In the genomic region with DNA sequence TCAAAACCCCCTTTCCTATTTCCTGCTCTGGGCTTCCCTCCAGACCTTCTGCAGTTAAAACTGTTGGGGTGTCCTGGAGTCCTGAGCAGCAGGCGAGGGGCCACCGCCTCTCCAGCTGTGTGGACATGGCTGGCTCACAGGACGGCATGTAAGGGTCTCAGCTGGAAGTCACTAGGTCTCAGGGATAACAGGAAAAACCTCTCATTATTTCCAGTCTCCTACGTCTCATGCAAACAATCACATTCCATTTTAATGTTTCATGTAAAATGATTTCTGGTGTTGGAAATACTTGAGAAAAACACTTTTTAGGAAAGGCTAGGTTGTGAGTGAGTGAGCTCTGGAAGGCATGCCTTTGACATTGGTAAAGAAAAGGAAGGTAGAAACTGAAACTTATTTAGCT, we compare ENCODE assay signal across 18 cellular contexts.
A peak's percentile ranks its signal among the peaks of the same experiment; 100 is the strongest.
DNase-seq lines count a peak whose midpoint lies in the region; ATAC-seq and TF ChIP-seq lines count a peak whose summit lies in the region.
"Had no signal": no experiment of that assay in that cellular context is flagged by ENCODE, and none has a peak within 500 bp of the region (broad histone marks: within the 10 kb centered on the region; RNA-seq: fewer than 3 reads in every experiment).

No MANE protein-coding gene starts in this region.

- H3K9ac ChIP-seq in smooth muscle cell (ENCODE audit: low read depth): no peak overlapping the region

- intact Hi-C loops in activated T-helper 2 cell treated with anti-CD3 and anti-CD28 coated beads, Interferon-gamma antibody, Interleukin-2, Interleukin-4, amounts not matched to agents 10 μg/mL and 5 μg/mL and 100 μg/mL, durations not matched to agents 14 hours and 24 hours and 36 hours (cut with micrococcal nuclease): no loop called here

- H3K4me1 ChIP-seq in smooth muscle cell (ENCODE audit: low read depth): peaks cover 13% of the 10 kb centered on the region

- no peaks in the 10 kb centered on the region for H3K9me3 ChIP-seq in smooth muscle cell (replicated peaks; ENCODE audit: low read depth)
- H3K9me3 ChIP-seq: vagina had no signal

- H3K27ac Mint-ChIP-seq in HFFc6 (no peak overlapping the region), glutamatergic neuron (ENCODE audit: unreplicated experiment) (no peak overlapping the region)
- no peak overlapping the region for H3K27ac Mint-ChIP-seq in activated T-helper 2 cell treated with anti-CD3 and anti-CD28 coated beads, Interferon-gamma antibody, Interleukin-2, Interleukin-4, amounts not matched to agents 10 μg/mL and 5 μg/mL and 100 μg/mL, durations not matched to agents 14 hours and 24 hours and 36 hours
- H3K27ac Mint-ChIP-seq: activated CD8-positive, alpha-beta T cell treated with anti-CD3 and anti-CD28 coated beads for 36 hours; naive thymus-derived CD8-positive, alpha-beta T cell; stimulated activated naive CD8-positive, alpha-beta T cell treated with anti-CD3 and anti-CD28 coated beads, Interleukin-15, Interleukin-2, amounts not matched to agents 100 ng/mL and 50 ng/mL, for 24 hours had no signal

- H2AFZ ChIP-seq in smooth muscle cell (ENCODE audit: low read depth): no peak overlapping the region

- no peak for TF ChIP-seq CTCF in HFFc6 (IDR thresholded peaks at IDR 0.05)
- TF ChIP-seq CTCF in fibroblast of pulmonary artery (IDR thresholded peaks at IDR 0.05; ENCODE audit: low read length, missing control alignments): no peak
- TF ChIP-seq CTCF in smooth muscle cell (IDR thresholded peaks at IDR 0.05; ENCODE audit: borderline replicate concordance, insufficient read depth, poor library complexity, severe bottlenecking): no peak
- TF ChIP-seq CTCF in glutamatergic neuron (IDR thresholded peaks at IDR 0.05; ENCODE audit: partially characterized antibody, unreplicated experiment): no peak

- H3K4me2 ChIP-seq in smooth muscle cell: peak overlapping the region; percentile 24

- H3K27me3 ChIP-seq in smooth muscle cell (ENCODE audit: low read depth): no peaks in the 10 kb centered on the region
- H3K27me3 ChIP-seq: brain microvascular endothelial cell, vagina had no signal

- DNase-seq in HFFc6 (peak; percentile 11), fibroblast of pulmonary artery (ENCODE audit: low read depth) (peak; percentile 62), smooth muscle cell (lab: John Stamatoyannopoulos, UW; ENCODE audit: unreplicated experiment) (no peak), glutamatergic neuron (no peak), erythroblast (lab: John Stamatoyannopoulos, UW) (no peak)
- DNase-seq in activated T-helper 2 cell treated with anti-CD3 and anti-CD28 coated beads, Interferon-gamma antibody, Interleukin-2, Interleukin-4, amounts not matched to agents 10 μg/mL and 5 μg/mL and 100 μg/mL, durations not matched to agents 14 hours and 24 hours and 36 hours (ENCODE audit: low spot score): no peak
- DNase-seq: activated CD8-positive, alpha-beta T cell treated with anti-CD3 and anti-CD28 coated beads for 36 hours; activated effector memory CD4-positive, alpha-beta T cell treated with Interleukin-2 at 50 U/mL for 16 hours; brain microvascular endothelial cell; COR-L47; Kasumi-1; left ventricle myocardium superior; naive thymus-derived CD8-positive, alpha-beta T cell; NCI-H2081 treated with DMSO at 0.1 percent for 48 hours had no signal

- H3K4me3 Mint-ChIP-seq in HFFc6: peak overlapping the region; percentile 50; the same call in 1 of the 2 replicates
- H3K4me3 Mint-ChIP-seq in glutamatergic neuron (ENCODE audit: unreplicated experiment): no peak overlapping the region
- H3K4me3 Mint-ChIP-seq in activated T-helper 2 cell treated with anti-CD3 and anti-CD28 coated beads, Interferon-gamma antibody, Interleukin-2, Interleukin-4, amounts not matched to agents 10 μg/mL and 5 μg/mL and 100 μg/mL, durations not matched to agents 14 hours and 24 hours and 36 hours (ENCODE audit: low read depth): no peak overlapping the region
- H3K4me3 Mint-ChIP-seq: activated CD8-positive, alpha-beta T cell treated with anti-CD3 and anti-CD28 coated beads for 36 hours; naive thymus-derived CD8-positive, alpha-beta T cell; stimulated activated naive CD8-positive, alpha-beta T cell treated with anti-CD3 and anti-CD28 coated beads, Interleukin-15, Interleukin-2, amounts not matched to agents 100 ng/mL and 50 ng/mL, for 24 hours had no signal

- H3K36me3 Mint-ChIP-seq in HFFc6 (ENCODE audit: low read depth): no peaks in the 10 kb centered on the region
- H3K36me3 Mint-ChIP-seq in glutamatergic neuron (ENCODE audit: unreplicated experiment): no peaks in the 10 kb centered on the region
- H3K36me3 Mint-ChIP-seq in activated T-helper 2 cell treated with anti-CD3 and anti-CD28 coated beads, Interferon-gamma antibody, Interleukin-2, Interleukin-4, amounts not matched to agents 10 μg/mL and 5 μg/mL and 100 μg/mL, durations not matched to agents 14 hours and 24 hours and 36 hours (ENCODE audit: low read depth): no peaks in the 10 kb centered on the region
- H3K36me3 Mint-ChIP-seq: naive thymus-derived CD8-positive, alpha-beta T cell had no signal

- no peaks in the 10 kb centered on the region for H3K79me2 ChIP-seq in smooth muscle cell (ENCODE audit: low read depth)

- ATAC-seq in SK-N-SH treated with all-trans-retinoic acid at 6 μM for 48 hours: peak; percentile 27; the same call in 2 of the 3 replicates
- ATAC-seq: activated CD8-positive, alpha-beta T cell treated with anti-CD3 and anti-CD28 coated beads for 36 hours; left ventricle myocardium superior; naive thymus-derived CD8-positive, alpha-beta T cell had no signal

- no peaks in the 10 kb centered on the region for H4K20me1 ChIP-seq in smooth muscle cell (ENCODE audit: low read depth)

- no peak for TF ChIP-seq POLR2A in erythroblast (IDR thresholded peaks at IDR 0.05; ENCODE audit: low read length)

- H3K36me3 ChIP-seq in smooth muscle cell (ENCODE audit: low read depth): no peaks in the 10 kb centered on the region
- H3K36me3 ChIP-seq: brain microvascular endothelial cell, vagina had no signal

- 72% methylated on average over 4 of the region's 4 CpGs for WGBS in smooth muscle cell (ENCODE audit: low lambda C conversion rate)

- no peak overlapping the region for H3K27ac ChIP-seq in smooth muscle cell (ENCODE audit: low read depth)
- H3K27ac ChIP-seq: brain microvascular endothelial cell, vagina had no signal

- peaks cover 20% of the 10 kb centered on the region for H3K4me1 Mint-ChIP-seq in HFFc6 (ENCODE audit: low read depth)
- peaks cover 43% of the 10 kb centered on the region for H3K4me1 Mint-ChIP-seq in glutamatergic neuron (ENCODE audit: low read depth, unreplicated experiment)
- peaks cover 22% of the 10 kb centered on the region for H3K4me1 Mint-ChIP-seq in activated T-helper 2 cell treated with anti-CD3 and anti-CD28 coated beads, Interferon-gamma antibody, Interleukin-2, Interleukin-4, amounts not matched to agents 10 μg/mL and 5 μg/mL and 100 μg/mL, durations not matched to agents 14 hours and 24 hours and 36 hours (ENCODE audit: low read depth)

- peaks cover 23% of the 10 kb centered on the region for H3K27me3 Mint-ChIP-seq in HFFc6 (ENCODE audit: insufficient read depth)
- H3K27me3 Mint-ChIP-seq in glutamatergic neuron (ENCODE audit: unreplicated experiment): peaks cover 3% of the 10 kb centered on the region
- H3K27me3 Mint-ChIP-seq in activated T-helper 2 cell treated with anti-CD3 and anti-CD28 coated beads, Interferon-gamma antibody, Interleukin-2, Interleukin-4, amounts not matched to agents 10 μg/mL and 5 μg/mL and 100 μg/mL, durations not matched to agents 14 hours and 24 hours and 36 hours (ENCODE audit: low read depth): peaks cover 21% of the 10 kb centered on the region
- H3K27me3 Mint-ChIP-seq: activated CD8-positive, alpha-beta T cell treated with anti-CD3 and anti-CD28 coated beads for 36 hours; naive thymus-derived CD8-positive, alpha-beta T cell; stimulated activated naive CD8-positive, alpha-beta T cell treated with anti-CD3 and anti-CD28 coated beads, Interleukin-15, Interleukin-2, amounts not matched to agents 100 ng/mL and 50 ng/mL, for 24 hours had no signal

- H3K4me3 ChIP-seq in fibroblast of pulmonary artery (replicated peaks; ENCODE audit: low read depth, low read length) (no peak overlapping the region), smooth muscle cell (no peak overlapping the region)
- H3K4me3 ChIP-seq: skin epidermis, vagina had no signal

- no peaks in the 10 kb centered on the region for H3K9me3 Mint-ChIP-seq in HFFc6
- H3K9me3 Mint-ChIP-seq in glutamatergic neuron (ENCODE audit: unreplicated experiment): peaks cover 11% of the 10 kb centered on the region
- no peaks in the 10 kb centered on the region for H3K9me3 Mint-ChIP-seq in activated T-helper 2 cell treated with anti-CD3 and anti-CD28 coated beads, Interferon-gamma antibody, Interleukin-2, Interleukin-4, amounts not matched to agents 10 μg/mL and 5 μg/mL and 100 μg/mL, durations not matched to agents 14 hours and 24 hours and 36 hours
- H3K9me3 Mint-ChIP-seq: activated CD8-positive, alpha-beta T cell treated with anti-CD3 and anti-CD28 coated beads for 36 hours; naive thymus-derived CD8-positive, alpha-beta T cell; stimulated activated naive CD8-positive, alpha-beta T cell treated with anti-CD3 and anti-CD28 coated beads, Interleukin-15, Interleukin-2, amounts not matched to agents 100 ng/mL and 50 ng/mL, for 24 hours had no signal

- peaks cover 10% of the 10 kb centered on the region for H3F3A ChIP-seq in smooth muscle cell (ENCODE audit: low read depth)

TF ChIP-seq in SK-N-SH treated with all-trans-retinoic acid at 6 μM for 48 hours, 23 proteins besides CTCF, POLR2A, EP300 and RAD21 (continues in another document):
- TF ChIP-seq, protein P1, sequence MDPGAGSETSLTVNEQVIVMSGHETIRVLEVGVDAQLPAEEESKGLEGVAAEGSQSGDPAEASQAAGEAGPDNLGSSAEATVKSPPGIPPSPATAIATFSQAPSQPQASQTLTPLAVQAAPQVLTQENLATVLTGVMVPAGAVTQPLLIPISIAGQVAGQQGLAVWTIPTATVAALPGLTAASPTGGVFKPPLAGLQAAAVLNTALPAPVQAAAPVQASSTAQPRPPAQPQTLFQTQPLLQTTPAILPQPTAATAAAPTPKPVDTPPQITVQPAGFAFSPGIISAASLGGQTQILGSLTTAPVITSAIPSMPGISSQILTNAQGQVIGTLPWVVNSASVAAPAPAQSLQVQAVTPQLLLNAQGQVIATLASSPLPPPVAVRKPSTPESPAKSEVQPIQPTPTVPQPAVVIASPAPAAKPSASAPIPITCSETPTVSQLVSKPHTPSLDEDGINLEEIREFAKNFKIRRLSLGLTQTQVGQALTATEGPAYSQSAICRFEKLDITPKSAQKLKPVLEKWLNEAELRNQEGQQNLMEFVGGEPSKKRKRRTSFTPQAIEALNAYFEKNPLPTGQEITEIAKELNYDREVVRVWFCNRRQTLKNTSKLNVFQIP (CRISPR knock-in tag; IDR thresholded peaks at IDR 0.05; ENCODE audit: borderline replicate concordance, low read depth): no peak

Comparison
In these comparisons a context has a peak if more than half of its experiments do, and no peak if none do; other contexts are left out.
1. DNase-seq: peak in HFFc6 (single experiment) and fibroblast of pulmonary artery (single experiment); none in smooth muscle cell (single experiment), glutamatergic neuron (single experiment), erythroblast (0 of 2) and activated T-helper 2 cell treated with anti-CD3 and anti-CD28 coated beads, Interferon-gamma antibody, Interleukin-2, Interleukin-4, amounts not matched to agents 10 μg/mL and 5 μg/mL and 100 μg/mL, durations not matched to agents 14 hours and 24 hours and 36 hours (single experiment).